ENCODE assay signal across 1 cellular context in the genomic region with DNA sequence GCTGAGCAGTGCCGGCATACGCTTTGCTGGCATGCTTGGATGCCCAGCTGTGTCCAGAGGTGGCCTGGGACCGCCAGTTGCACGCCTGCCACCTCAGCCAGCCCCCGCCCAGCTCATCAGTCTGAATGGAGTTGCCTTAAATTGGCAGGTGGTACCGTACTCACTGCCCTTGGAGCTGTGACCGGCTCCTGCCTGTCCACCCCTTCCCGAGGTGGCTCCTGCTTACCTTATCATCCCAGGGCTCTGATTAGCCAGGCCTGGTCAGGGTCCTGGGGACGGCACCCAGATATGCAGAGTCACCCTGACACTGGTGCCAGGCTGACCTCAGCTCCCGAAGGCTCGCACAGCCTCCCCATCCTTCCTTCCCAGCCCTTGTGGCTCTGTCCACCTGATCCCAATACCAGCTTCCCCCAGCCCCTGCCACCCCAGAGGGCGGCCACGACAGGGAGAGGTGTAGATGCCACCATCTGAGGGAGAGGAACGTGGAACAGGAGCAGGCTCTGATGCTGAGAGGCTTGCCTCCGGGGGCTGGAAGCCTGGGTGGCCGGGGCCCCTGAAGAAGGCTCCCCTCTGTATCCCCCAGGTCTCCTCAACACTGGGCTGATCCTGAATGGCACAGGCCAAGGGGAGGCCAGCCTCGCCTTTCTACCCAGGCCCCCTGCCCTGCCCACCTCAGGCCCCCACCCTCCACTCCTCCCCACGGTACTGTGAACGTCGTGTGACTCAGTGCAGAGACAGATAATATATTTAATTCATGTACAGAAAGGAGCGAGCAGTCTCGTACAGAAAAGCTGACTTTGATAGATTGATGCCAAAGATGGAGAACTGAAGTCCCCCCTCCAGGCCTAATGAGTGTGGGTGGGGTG.
TF ChIP-seq lines count a peak whose summit lies in the region.

No MANE protein-coding gene starts in this region.

TF ChIP-seq in neural cell, 6 proteins besides CTCF, POLR2A, EP300 and RAD21 (continued from another document):
- TF ChIP-seq, protein P1, sequence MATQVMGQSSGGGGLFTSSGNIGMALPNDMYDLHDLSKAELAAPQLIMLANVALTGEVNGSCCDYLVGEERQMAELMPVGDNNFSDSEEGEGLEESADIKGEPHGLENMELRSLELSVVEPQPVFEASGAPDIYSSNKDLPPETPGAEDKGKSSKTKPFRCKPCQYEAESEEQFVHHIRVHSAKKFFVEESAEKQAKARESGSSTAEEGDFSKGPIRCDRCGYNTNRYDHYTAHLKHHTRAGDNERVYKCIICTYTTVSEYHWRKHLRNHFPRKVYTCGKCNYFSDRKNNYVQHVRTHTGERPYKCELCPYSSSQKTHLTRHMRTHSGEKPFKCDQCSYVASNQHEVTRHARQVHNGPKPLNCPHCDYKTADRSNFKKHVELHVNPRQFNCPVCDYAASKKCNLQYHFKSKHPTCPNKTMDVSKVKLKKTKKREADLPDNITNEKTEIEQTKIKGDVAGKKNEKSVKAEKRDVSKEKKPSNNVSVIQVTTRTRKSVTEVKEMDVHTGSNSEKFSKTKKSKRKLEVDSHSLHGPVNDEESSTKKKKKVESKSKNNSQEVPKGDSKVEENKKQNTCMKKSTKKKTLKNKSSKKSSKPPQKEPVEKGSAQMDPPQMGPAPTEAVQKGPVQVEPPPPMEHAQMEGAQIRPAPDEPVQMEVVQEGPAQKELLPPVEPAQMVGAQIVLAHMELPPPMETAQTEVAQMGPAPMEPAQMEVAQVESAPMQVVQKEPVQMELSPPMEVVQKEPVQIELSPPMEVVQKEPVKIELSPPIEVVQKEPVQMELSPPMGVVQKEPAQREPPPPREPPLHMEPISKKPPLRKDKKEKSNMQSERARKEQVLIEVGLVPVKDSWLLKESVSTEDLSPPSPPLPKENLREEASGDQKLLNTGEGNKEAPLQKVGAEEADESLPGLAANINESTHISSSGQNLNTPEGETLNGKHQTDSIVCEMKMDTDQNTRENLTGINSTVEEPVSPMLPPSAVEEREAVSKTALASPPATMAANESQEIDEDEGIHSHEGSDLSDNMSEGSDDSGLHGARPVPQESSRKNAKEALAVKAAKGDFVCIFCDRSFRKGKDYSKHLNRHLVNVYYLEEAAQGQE (IDR thresholded peaks at IDR 0.05; ENCODE audit: borderline replicate concordance): no peak
TF ChIP-seq in neural cell: peak in this region for 1.
